ENCODE assay signal across 16 cellular contexts in genomic region chr10:17174626-17175025, GRCh38. TPM values are rescaled to one million over a fixed set of nuclear protein-coding genes. Genes with fewer than 3 reads are reported as not detected.
A peak's percentile ranks its signal among the peaks of the same experiment; 100 is the strongest.
DNase-seq lines count a peak whose midpoint lies in the region; ATAC-seq and TF ChIP-seq lines count a peak whose summit lies in the region.
"Had no signal": no experiment of that assay in that cellular context is flagged by ENCODE, and none has a peak within 500 bp of the region (broad histone marks: within the 10 kb centered on the region; RNA-seq: fewer than 3 reads in every experiment).

No MANE protein-coding gene starts in this region.

- H3K27me3 ChIP-seq in mesenchymal stem cell (ENCODE audit: control insufficient read depth in 1 of 2, insufficient read depth in 1 of 2, low read length in 2 of 2), result no peaks in the 10 kb centered on the region
- H3K27me3 ChIP-seq: BLaER1 treated with 17β-estradiol and CSF1 and Interleukin-3, amounts not matched to agents 10 nM and 100 nM; Peyer's patch had no signal

- H3K4me3 ChIP-seq in mesenchymal stem cell (ENCODE audit: insufficient read depth in 1 of 2, low read depth in 1 of 2, low read length in 2 of 2), result no peak overlapping the region
- H3K4me3 ChIP-seq: BLaER1 treated with 17β-estradiol and CSF1 and Interleukin-3, amounts not matched to agents 10 nM and 100 nM; GM23338; Peyer's patch had no signal

- peak overlapping the region; percentile 22 for H3K4me2 ChIP-seq in mesenchymal stem cell (ENCODE audit: low read length, poor library complexity, severe bottlenecking)
- H3K4me2 ChIP-seq: GM23338 had no signal

- no peak overlapping the region for H4K91ac ChIP-seq in mesenchymal stem cell (ENCODE audit: low read length)

- peak overlapping the region; percentile 29; the same call in 1 of the 2 replicates for H3K27ac Mint-ChIP-seq in HFFc6

- no peak overlapping the region for H2BK12ac ChIP-seq in mesenchymal stem cell (ENCODE audit: low read length in 2 of 2)

- no peaks in the 10 kb centered on the region for H3K9me3 Mint-ChIP-seq in HFFc6
- H3K9me3 Mint-ChIP-seq: GM23338 had no signal

- H3K9me3 ChIP-seq in mesenchymal stem cell (ENCODE audit: control insufficient read depth, low read length), result no peaks in the 10 kb centered on the region
- H3K9me3 ChIP-seq: BLaER1 treated with 17β-estradiol and CSF1 and Interleukin-3, amounts not matched to agents 10 nM and 100 nM; Peyer's patch had no signal

- H2BK120ac ChIP-seq in mesenchymal stem cell (ENCODE audit: low read depth, low read length), result no peak overlapping the region

- H3K79me1 ChIP-seq in mesenchymal stem cell (replicated peaks; ENCODE audit: low read length, poor library complexity, severe bottlenecking), result peaks cover 3% of the 10 kb centered on the region

- peaks cover 5 to 6% of the 10 kb centered on the region in 2 experiments for H3K36me3 ChIP-seq in mesenchymal stem cell (ENCODE audit: control insufficient read depth in 1 of 2, insufficient read depth in 2 of 2, low read depth in 1 of 2, low read length in 2 of 2)
- H3K36me3 ChIP-seq: Peyer's patch had no signal

- DNase-seq in HFFc6, result no peak
- DNase-seq in amniotic epithelial cell (ENCODE audit: low read depth), result peak; percentile 13
- no peak for DNase-seq in mesenchymal stem cell
- DNase-seq in left cardiac atrium, result no peak
- DNase-seq: Karpas-422, NCI-H187 treated with DMSO at 0.1 percent for 48 hours, NCI-H2171, NCI-H446 treated with DMSO at 0.1 percent for 48 hours, NCI-H748 treated with DMSO at 0.1 percent for 48 hours, Peyer's patch, SHP77 treated with DMSO at 0.1 percent for 48 hours had no signal

- intact Hi-C loops in left cardiac atrium (cut with DNase I), result no loop called here

- no peak overlapping the region for H2AK5ac ChIP-seq in mesenchymal stem cell (ENCODE audit: low read length, severe bottlenecking)

- ATAC-seq in HG03095 (IDR thresholded peaks at IDR 0.05; ENCODE audit: unreplicated experiment) (no peak), HG02642 (IDR thresholded peaks at IDR 0.05; ENCODE audit: poor library complexity, unreplicated experiment) (no peak), left cardiac atrium (no peak), HG03457 (IDR thresholded peaks at IDR 0.05; ENCODE audit: unreplicated experiment) (no peak)
- ATAC-seq: GM23338 had no signal

- no peaks in the 10 kb centered on the region; the same call in 1 of the 2 replicates for H3K27me3 Mint-ChIP-seq in HFFc6 (ENCODE audit: insufficient read depth)

- H3K4ac ChIP-seq in mesenchymal stem cell (ENCODE audit: low read depth in 1 of 2, low read length in 2 of 2), result no peak overlapping the region

- no peak for TF ChIP-seq CTCF in HFFc6 (IDR thresholded peaks at IDR 0.05)

- peak overlapping the region; percentile 78 for H3K9ac ChIP-seq in mesenchymal stem cell (ENCODE audit: low read length)

- peaks cover 3% of the 10 kb centered on the region for H3K4me1 ChIP-seq in mesenchymal stem cell (ENCODE audit: control insufficient read depth, insufficient read depth, low read depth, low read length)

- H3K23ac ChIP-seq in mesenchymal stem cell (ENCODE audit: low read length in 2 of 2), result no peak overlapping the region

- H3K14ac ChIP-seq in mesenchymal stem cell (ENCODE audit: low read length in 2 of 2), result no peak overlapping the region

- H2BK15ac ChIP-seq in mesenchymal stem cell (ENCODE audit: low read depth, poor library complexity, severe bottlenecking), result no peak overlapping the region

- peak overlapping the region; percentile 63; the same call in 1 of the 2 replicates for H3K4me3 Mint-ChIP-seq in HFFc6
- H3K4me3 Mint-ChIP-seq: GM23338 had no signal

- H3K4me1 Mint-ChIP-seq in HFFc6 (ENCODE audit: low read depth), result peaks cover 38% of the 10 kb centered on the region

- no peak overlapping the region for H2BK5ac ChIP-seq in mesenchymal stem cell (ENCODE audit: low read depth, low read length, poor library complexity, severe bottlenecking)

- no peak overlapping the region for H3K18ac ChIP-seq in mesenchymal stem cell (ENCODE audit: low read depth in 1 of 2, low read length in 2 of 2)

- H3K27ac ChIP-seq in mesenchymal stem cell (ENCODE audit: low read length, poor library complexity, severe bottlenecking), result peak overlapping the region; percentile 72
- H3K27ac ChIP-seq: Peyer's patch had no signal

- no peak overlapping the region for H4K8ac ChIP-seq in mesenchymal stem cell (ENCODE audit: low read length)

- peaks cover 4% of the 10 kb centered on the region; the same call in 1 of the 2 replicates for H3K36me3 Mint-ChIP-seq in HFFc6 (ENCODE audit: low read depth)

- H2AFZ ChIP-seq in mesenchymal stem cell (ENCODE audit: low read depth, low read length), result no peak overlapping the region
- H2AFZ ChIP-seq: GM23338 had no signal

RNA-seq across cellular contexts. Expression of gene TRDMT1, which starts 26.8 kb away (rescaled TPM):
- 10 to 100 TPM in 2 of 6 experiments, 1 to 10 TPM in 4; 6.8 to 13.0 (median 8.6) TPM for total RNA-seq in HFFc6 (2021; fragmentation: NEBNext Ultra II Directional; extraction: Animal tissue kit (Norgen Biotek cat#: 25700))
- polyA plus RNA-seq in mesenchymal stem cell (2013, experiment 1 of 2), result 4.6 TPM
- 4.0 TPM for polyA plus RNA-seq in mesenchymal stem cell (2013, experiment 2 of 2)
- 1 to 10 TPM; 4.8 to 5.0 TPM for total RNA-seq in left cardiac atrium

RNA-seq across cellular contexts. Expression of gene CUBN, which starts 45.0 kb away (rescaled TPM):
- 1 to 10 TPM in 3 of 6 experiments, under 1 TPM in 3; 0.43 to 1.7 (median 1.2) TPM for total RNA-seq in HFFc6 (2021; fragmentation: NEBNext Ultra II Directional; extraction: Animal tissue kit (Norgen Biotek cat#: 25700))
- 1.2 TPM for polyA plus RNA-seq in mesenchymal stem cell (2013, experiment 1 of 2)
- polyA plus RNA-seq in mesenchymal stem cell (2013, experiment 2 of 2), result 0.86 TPM
- under 1 TPM; 0.84 to 0.91 TPM for total RNA-seq in left cardiac atrium

RNA-seq across cellular contexts. Expression of gene VIM, which starts 53.4 kb away (rescaled TPM):
- total RNA-seq in HFFc6 (2021; fragmentation: NEBNext Ultra II Directional; extraction: Animal tissue kit (Norgen Biotek cat#: 25700)), result over 10,000 TPM in 4 of 6 experiments, 1,000 to 10,000 TPM in 2; 9,623 to 12,540 (median 10,688) TPM
- polyA plus RNA-seq in mesenchymal stem cell (2013, experiment 1 of 2), result 5,108 TPM
- polyA plus RNA-seq in mesenchymal stem cell (2013, experiment 2 of 2), result 5,084 TPM
- total RNA-seq in left cardiac atrium, result 1,000 to 10,000 TPM in 1 of 2 donors, 100 to 1,000 TPM in 1; 934 to 1,097 TPM

Comparison
In these comparisons a context has a peak if more than half of its experiments do, and no peak if none do; other contexts are left out.
1. RNA of gene VIM, which starts 53.4 kb away (total RNA-seq): 9,623 to 12,540 TPM in HFFc6; 934 to 1,097 TPM in left cardiac atrium; every median in the first group is over 4 times any median in the second.